In the genomic region with DNA sequence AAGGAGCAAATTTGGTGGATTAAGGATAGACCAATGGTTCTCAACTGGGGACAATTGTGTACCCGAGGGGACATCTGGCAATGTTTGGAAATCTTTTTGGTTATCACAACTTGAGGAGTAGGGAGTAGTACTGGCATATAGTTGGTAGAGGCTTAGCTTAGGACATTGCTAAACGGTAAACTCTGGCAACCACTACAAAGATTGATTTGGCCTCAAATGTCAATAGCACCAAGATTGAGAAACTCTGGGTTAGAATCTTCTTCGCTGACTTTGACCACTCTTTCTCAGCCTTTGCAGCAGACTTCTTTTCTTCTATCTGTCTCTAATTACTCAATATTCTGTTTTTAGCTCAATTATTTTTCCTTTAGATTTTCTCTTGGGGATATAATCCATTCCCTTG, we compare ENCODE assay signal across 23 cellular contexts. TPM values are rescaled to one million over a fixed set of nuclear protein-coding genes. Genes with fewer than 3 reads are reported as not detected.
DNase-seq lines count a peak whose midpoint lies in the region; ATAC-seq and TF ChIP-seq lines count a peak whose summit lies in the region.
"Had no signal": no experiment of that assay in that cellular context is flagged by ENCODE, and none has a peak within 500 bp of the region (broad histone marks: within the 10 kb centered on the region; RNA-seq: fewer than 3 reads in every experiment).

No MANE protein-coding gene starts in this region.

- H2AFZ ChIP-seq in KMS-11 (ENCODE audit: low read depth) (peak overlapping the region; percentile 85; the same call in 1 of the 2 replicates), neural progenitor cell (replicated peaks) (peak overlapping the region; percentile 92)

- WGBS in esophagus squamous epithelium, 2 donors: 62 to 68% methylated on average over 3 of the region's 3 CpGs

- no peak overlapping the region for H3K4me2 ChIP-seq in KMS-11
- H3K4me2 ChIP-seq in neural progenitor cell: no peak overlapping the region

- H3K4me3 ChIP-seq in KMS-11 (IDR thresholded peaks at IDR 0.05; ENCODE audit: insufficient read depth, low read depth, low read length) (no peak overlapping the region), neural progenitor cell (no peak overlapping the region), esophagus squamous epithelium (no peak overlapping the region)
- H3K4me3 ChIP-seq: breast epithelium, MG63, psoas muscle, spleen, upper lobe of right lung had no signal

- H4K20me1 ChIP-seq in KMS-11 (ENCODE audit: insufficient read depth) (no peaks in the 10 kb centered on the region), neural progenitor cell (ENCODE audit: low read depth) (peaks cover 7% of the 10 kb centered on the region)

- no peak overlapping the region for H3K27ac ChIP-seq in KMS-11
- H3K27ac ChIP-seq in neural progenitor cell: no peak overlapping the region
- H3K27ac ChIP-seq in esophagus squamous epithelium: no peak overlapping the region
- H3K27ac ChIP-seq: breast epithelium, psoas muscle, upper lobe of right lung had no signal

- peaks cover 1% of the 10 kb centered on the region for H3K36me3 Mint-ChIP-seq in activated CD4-positive, alpha-beta T cell treated with anti-CD3 and anti-CD28 coated beads, Interleukin-2, amount 10 ng/mL, durations not matched to agents 24 days and 14 days (ENCODE audit: low read depth)
- H3K36me3 Mint-ChIP-seq in activated naive CD8-positive, alpha-beta T cell: no peaks in the 10 kb centered on the region
- no peaks in the 10 kb centered on the region for H3K36me3 Mint-ChIP-seq in neural progenitor cell
- H3K36me3 Mint-ChIP-seq: natural killer cell had no signal

- H3K9me3 Mint-ChIP-seq in activated CD4-positive, alpha-beta T cell treated with anti-CD3 and anti-CD28 coated beads, Interleukin-2, amount 10 ng/mL, durations not matched to agents 24 days and 14 days: no peaks in the 10 kb centered on the region
- no peaks in the 10 kb centered on the region for H3K9me3 Mint-ChIP-seq in activated naive CD8-positive, alpha-beta T cell (ENCODE audit: low read depth)
- no peaks in the 10 kb centered on the region for H3K9me3 Mint-ChIP-seq in neural progenitor cell
- H3K9me3 Mint-ChIP-seq: natural killer cell had no signal

- TF ChIP-seq POLR2A in esophagus squamous epithelium (IDR thresholded peaks at IDR 0.05): no peak

- peaks cover 28% of the 10 kb centered on the region for H3K4me1 ChIP-seq in KMS-11 (ENCODE audit: low read depth, poor library complexity, severe bottlenecking)
- peaks cover 14% of the 10 kb centered on the region for H3K4me1 ChIP-seq in neural progenitor cell
- peaks cover 0 to 26% (median 3%) of the 10 kb centered on the region in 3 donors for H3K4me1 ChIP-seq in esophagus squamous epithelium
- H3K4me1 ChIP-seq: BE2C, breast epithelium, psoas muscle had no signal

- TF ChIP-seq CTCF in KMS-11 (conservative IDR thresholded peaks at IDR 0.05; ENCODE audit: low read depth, low read length): no peak
- TF ChIP-seq CTCF in neural progenitor cell (IDR thresholded peaks at IDR 0.05): no peak
- TF ChIP-seq CTCF in esophagus squamous epithelium (IDR thresholded peaks at IDR 0.05): no peak

- H3K27me3 ChIP-seq in KMS-11 (ENCODE audit: insufficient read depth, low read depth) (no peaks in the 10 kb centered on the region), neural progenitor cell (no peaks in the 10 kb centered on the region), esophagus squamous epithelium (no peaks in the 10 kb centered on the region)
- H3K27me3 ChIP-seq: BE2C, MG63, upper lobe of right lung had no signal

- no peaks in the 10 kb centered on the region for H3K27me3 Mint-ChIP-seq in activated CD4-positive, alpha-beta T cell treated with anti-CD3 and anti-CD28 coated beads, Interleukin-2, amount 10 ng/mL, durations not matched to agents 24 days and 14 days
- H3K27me3 Mint-ChIP-seq in activated naive CD8-positive, alpha-beta T cell: no peaks in the 10 kb centered on the region
- peaks cover 3% of the 10 kb centered on the region for H3K27me3 Mint-ChIP-seq in neural progenitor cell (ENCODE audit: insufficient read depth, low read depth)

- ATAC-seq in GM21825 (IDR thresholded peaks at IDR 0.05; ENCODE audit: unreplicated experiment): no peak
- ATAC-seq: activated CD4-positive, CD25-positive, alpha-beta regulatory T cell treated with anti-CD3 and anti-CD28 coated beads, Interleukin-2, amount 50 U/mL, for 24 hours; natural killer cell; psoas muscle; upper lobe of right lung had no signal

- peak overlapping the region; percentile 62 for H3K27ac Mint-ChIP-seq in activated CD4-positive, alpha-beta T cell treated with anti-CD3 and anti-CD28 coated beads, Interleukin-2, amount 10 ng/mL, durations not matched to agents 24 days and 14 days
- H3K27ac Mint-ChIP-seq in activated naive CD8-positive, alpha-beta T cell: peak overlapping the region; percentile 81
- H3K27ac Mint-ChIP-seq in neural progenitor cell: no peak overlapping the region

- no peak for DNase-seq in activated CD4-positive, alpha-beta T cell treated with anti-CD3 and anti-CD28 coated beads, Interleukin-2, amount 10 ng/mL, durations not matched to agents 24 days and 14 days
- no peak for DNase-seq in activated CD4-positive, alpha-beta T cell treated with anti-CD3 and anti-CD28 coated beads for 48 hours
- DNase-seq in neural progenitor cell (ENCODE audit: low spot score): no peak
- DNase-seq in esophagus squamous epithelium (lab: John Stamatoyannopoulos, UW): no peak
- no peak for DNase-seq in T-helper 9 cell
- DNase-seq: 8988T; activated T-cell treated with anti-CD3 and anti-CD28 coated beads for 4 hours; BE2C; foreskin melanocyte; kidney; mesenchymal stem cell; MG63; natural killer cell; psoas muscle; spleen; stimulated activated CD4-positive, alpha-beta T cell treated with anti-CD3 and anti-CD28 coated beads, Interleukin-4, amount 100 ng/mL, for 4 hours; T1000; upper lobe of right lung had no signal

- H3K79me2 ChIP-seq in KMS-11 (ENCODE audit: insufficient read depth, low read depth): peaks cover 16% of the 10 kb centered on the region; the same call in 1 of the 2 replicates
- peaks cover 27% of the 10 kb centered on the region for H3K79me2 ChIP-seq in neural progenitor cell (ENCODE audit: low read depth)

- H3K36me3 ChIP-seq in KMS-11 (ENCODE audit: insufficient read depth) (no peaks in the 10 kb centered on the region), neural progenitor cell (peaks cover 1% of the 10 kb centered on the region), esophagus squamous epithelium (no peaks in the 10 kb centered on the region)
- H3K36me3 ChIP-seq: BE2C, breast epithelium, MG63, spleen, upper lobe of right lung had no signal

- H3K9ac ChIP-seq in KMS-11 (no peak overlapping the region), neural progenitor cell (no peak overlapping the region)

- H3K4me3 Mint-ChIP-seq in activated CD4-positive, alpha-beta T cell treated with anti-CD3 and anti-CD28 coated beads, Interleukin-2, amount 10 ng/mL, durations not matched to agents 24 days and 14 days: no peak overlapping the region
- H3K4me3 Mint-ChIP-seq in activated naive CD8-positive, alpha-beta T cell: no peak overlapping the region
- no peak overlapping the region for H3K4me3 Mint-ChIP-seq in neural progenitor cell

- peaks cover 16% of the 10 kb centered on the region for H3K4me1 Mint-ChIP-seq in activated CD4-positive, alpha-beta T cell treated with anti-CD3 and anti-CD28 coated beads, Interleukin-2, amount 10 ng/mL, durations not matched to agents 24 days and 14 days
- peaks cover 23% of the 10 kb centered on the region for H3K4me1 Mint-ChIP-seq in activated naive CD8-positive, alpha-beta T cell (ENCODE audit: low read depth)
- H3K4me1 Mint-ChIP-seq in neural progenitor cell: peaks cover 7% of the 10 kb centered on the region

- intact Hi-C loops in activated CD4-positive, alpha-beta T cell treated with anti-CD3 and anti-CD28 coated beads, Interleukin-2, amount 10 ng/mL, durations not matched to agents 24 days and 14 days (cut with micrococcal nuclease): loop anchor here (2.0 to 5.0 kb wide), 2 partner anchors 163 to 265 kb away; no protein-coding TSS in a partner anchor
- intact Hi-C loops in esophagus squamous epithelium (cut with DNase I): no loop called here

- H3K9me3 ChIP-seq in neural progenitor cell (ENCODE audit: low read depth): no peaks in the 10 kb centered on the region
- no peaks in the 10 kb centered on the region for H3K9me3 ChIP-seq in esophagus squamous epithelium
- H3K9me3 ChIP-seq: BE2C, MG63, spleen, upper lobe of right lung had no signal

- H3F3A ChIP-seq in neural progenitor cell (ENCODE audit: low read depth): peaks cover 16% of the 10 kb centered on the region

RNA-seq across cellular contexts. Expression of a gene that starts 1.5 kb away (rescaled TPM):
- total RNA-seq in activated CD4-positive, alpha-beta T cell treated with anti-CD3 and anti-CD28 coated beads, Interleukin-2, amount 10 ng/mL, durations not matched to agents 24 days and 14 days: 29.8 and 29.9 TPM in 2 replicates
- total RNA-seq in neural progenitor cell (ENCODE audit: low replicate concordance): 12.2 and 19.2 TPM in 2 replicates
- total RNA-seq in esophagus squamous epithelium: 10 to 100 TPM in 2 of 4 donors, 1 to 10 TPM in 2; 8.3 to 17.7 (median 10.8) TPM
